ENCODE assay signal across 23 cellular contexts in the genomic region with DNA sequence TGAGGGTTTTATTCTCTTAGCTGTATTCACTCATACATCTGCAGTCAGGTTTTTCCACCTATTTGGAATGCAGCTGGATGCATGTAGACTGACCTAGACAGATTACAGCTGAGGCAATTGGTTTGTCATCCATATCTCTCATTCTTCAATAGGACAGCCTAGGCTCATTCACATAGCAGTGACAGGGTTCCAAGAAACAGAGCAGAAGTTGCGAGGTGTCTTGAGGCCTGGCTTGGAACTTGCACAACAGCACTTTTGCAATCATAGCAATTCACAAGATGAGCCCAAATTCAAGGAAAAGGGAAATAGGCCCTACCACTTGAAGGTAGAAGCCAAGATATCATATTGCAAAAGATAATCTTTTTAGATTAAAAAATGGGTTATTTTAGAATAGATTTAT.
A peak's percentile ranks its signal among the peaks of the same experiment; 100 is the strongest.
DNase-seq lines count a peak whose midpoint lies in the region; ATAC-seq, FAIRE-seq and TF ChIP-seq lines count a peak whose summit lies in the region.
"Had no signal": no experiment of that assay in that cellular context is flagged by ENCODE, and none has a peak within 500 bp of the region (broad histone marks: within the 10 kb centered on the region; RNA-seq: fewer than 3 reads in every experiment).

No MANE protein-coding gene starts in this region.

- H3K9me3 ChIP-seq in lower lobe of right lung, result peaks cover 11% of the 10 kb centered on the region
- peaks cover 5% of the 10 kb centered on the region for H3K9me3 ChIP-seq in WERI-Rb-1 (ENCODE audit: severe bottlenecking)
- H3K9me3 ChIP-seq: SJCRH30 had no signal

- H3K36me3 ChIP-seq in bronchial epithelial cell (ENCODE audit: control insufficient read depth, insufficient read depth, low read length), result no peaks in the 10 kb centered on the region
- no peaks in the 10 kb centered on the region for H3K36me3 ChIP-seq in lower lobe of right lung
- H3K36me3 ChIP-seq in WERI-Rb-1, result no peaks in the 10 kb centered on the region
- H3K36me3 ChIP-seq: SJCRH30 had no signal

- TF ChIP-seq CTCF in bronchial epithelial cell (IDR thresholded peaks at IDR 0.05; ENCODE audit: insufficient read depth, low read length, severe bottlenecking) (no peak), lower lobe of right lung (IDR thresholded peaks at IDR 0.05) (no peak), WERI-Rb-1 (IDR thresholded peaks at IDR 0.05; ENCODE audit: low read depth, low read length) (no peak)

- intact Hi-C loops in left ventricle myocardium superior (cut with micrococcal nuclease), result no loop called here
- intact Hi-C loops in cardiac septum (cut with DNase I), result no loop called here
- intact Hi-C loops in lower lobe of right lung (cut with DNase I), result no loop called here

- ATAC-seq in left ventricle myocardium superior, result peak; percentile 65
- ATAC-seq in lower lobe of right lung, result peak; percentile 73 to 74
- ATAC-seq: A549; activated CD4-positive, alpha-beta T cell treated with anti-CD3 and anti-CD28 coated beads for 36 hours; stimulated activated memory B cell treated with anti-CD40 and anti-IgM and Interleukin-4, amounts not matched to agents 10 μg/mL and 1 μg/mL and 100 μg/mL, for 72 hours had no signal

- no peak for FAIRE-seq in bronchial epithelial cell (lab: Jason Lieb, UNC)
- no peak for FAIRE-seq in urothelium cell line (lab: Jason Lieb, UNC)
- FAIRE-seq in frontal cortex (lab: Jason Lieb, UNC), result no peak
- FAIRE-seq: A549, H1 had no signal

- H3K27me3 ChIP-seq in bronchial epithelial cell (ENCODE audit: control insufficient read depth, insufficient read depth, low read length), result no peaks in the 10 kb centered on the region
- no peaks in the 10 kb centered on the region for H3K27me3 ChIP-seq in lower lobe of right lung (ENCODE audit: low read depth)
- H3K27me3 ChIP-seq in WERI-Rb-1 (ENCODE audit: insufficient read depth, low read depth, severe bottlenecking), result no peaks in the 10 kb centered on the region

- H3K4me3 ChIP-seq in bronchial epithelial cell (ENCODE audit: low read depth, low read length) (no peak overlapping the region), lower lobe of right lung (no peak overlapping the region), WERI-Rb-1 (ENCODE audit: low read depth, low read length) (no peak overlapping the region)
- H3K4me3 ChIP-seq: A549, SJCRH30 had no signal

- no peaks in the 10 kb centered on the region for H3K4me1 ChIP-seq in lower lobe of right lung

- H3K27ac ChIP-seq in lower lobe of right lung, result no peak overlapping the region
- no peak overlapping the region for H3K27ac ChIP-seq in WERI-Rb-1
- H3K27ac ChIP-seq: A549, SJCRH30 had no signal

- DNase-seq in left ventricle myocardium superior (no peak), cardiac septum (ENCODE audit: low spot score) (no peak), bronchial epithelial cell (ENCODE audit: low read depth) (peak; percentile 37), lower lobe of right lung (no peak), WERI-Rb-1 (no peak), urothelium cell line (ENCODE audit: low spot score) (no peak), NCI-H82 (lab: John Stamatoyannopoulos, UW) (no peak), frontal cortex (ENCODE audit: low spot score in 2 of 2) (no peak)
- DNase-seq: activated CD4-positive, alpha-beta T cell treated with anti-CD3 and anti-CD28 coated beads for 36 hours; activated effector memory CD4-positive, alpha-beta T cell treated with anti-CD3 and anti-CD28 coated beads, Interleukin-2, amount 50 U/mL, for 16 hours; amniotic stem cell; CD4-positive, alpha-beta T cell; DMS79; KG1; mammary epithelial cell; natural killer cell; NCI-H1417 treated with DMSO at 0.1 percent for 48 hours; NCI-H345; SJCRH30; T1000 had no signal
